Comparison of ENCODE assay signal across 22 cellular contexts in the genomic region with DNA sequence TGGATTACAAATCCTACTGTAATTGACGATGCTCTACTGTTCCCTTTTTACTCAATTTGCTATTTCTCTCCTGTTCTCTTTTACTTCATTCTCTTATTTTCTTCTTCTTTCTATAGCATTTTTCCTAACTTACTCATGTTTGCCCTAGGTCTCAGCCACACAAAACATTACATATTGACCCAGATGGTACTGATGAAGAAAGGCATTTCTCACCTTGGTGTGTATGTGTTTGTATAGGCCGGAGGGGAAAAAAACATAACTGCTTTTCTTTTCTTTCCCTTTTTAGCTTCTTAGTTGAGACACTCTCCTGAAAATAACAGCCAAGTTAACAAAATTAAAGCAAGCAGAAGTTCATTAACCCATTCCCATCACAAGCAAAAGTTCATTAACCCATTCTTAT.
"Had no signal": no experiment of that assay in that cellular context is flagged by ENCODE, and none has a peak within 500 bp of the region (broad histone marks: within the 10 kb centered on the region; RNA-seq: fewer than 3 reads in every experiment).

No MANE protein-coding gene starts in this region.

- FAIRE-seq: HTR-8/SVneo had no signal

- H3K27ac ChIP-seq: HL-60, RWPE1 had no signal

- H3K36me3 ChIP-seq: MG63 had no signal

- H3K9me3 ChIP-seq: MG63 had no signal

- ATAC-seq: Panc1, PC-3, SK-N-SH treated with all-trans-retinoic acid at 6 μM for 48 hours had no signal

- H3K4me3 ChIP-seq: MG63 had no signal

- DNase-seq: KBM-7; MG63; NCI-H1105; NCI-H1417; NCI-H1436 treated with DMSO at 0.1 percent for 48 hours; NCI-H1694; NCI-H187 treated with DMSO at 0.1 percent for 48 hours; NCI-H2029 treated with DMSO at 0.1 percent for 48 hours; NCI-H2171 treated with DMSO at 0.1 percent for 48 hours; NCI-H345; NCI-H510A; NCI-H524 treated with DMSO at 0.1 percent for 48 hours; NCI-H69; NCI-H774; NK-92 treated with Interleukin-12 subunit alpha and Interleukin-12 subunit beta, amount 100 ng/mL, for 24 hours; PC-3; SHP77 had no signal

- H3K27me3 ChIP-seq: MG63 had no signal
